Comparison of ENCODE assay signal across 25 cellular contexts in genomic region chr20:32125511-32125910, GRCh38.
"Had no signal": no experiment of that assay in that cellular context is flagged by ENCODE, and none has a peak within 500 bp of the region (broad histone marks: within the 10 kb centered on the region; RNA-seq: fewer than 3 reads in every experiment).

No MANE protein-coding gene starts in this region.

- H3K9me3 ChIP-seq: esophagus squamous epithelium, heart right ventricle, left lung, prostate gland, right atrium auricular region, stomach, testis, tibial nerve, upper lobe of left lung had no signal

- ATAC-seq: effector memory CD8-positive, alpha-beta T cell; left lung; naive thymus-derived CD8-positive, alpha-beta T cell; sciatic nerve; stimulated activated effector memory CD8-positive, alpha-beta T cell treated with anti-CD3 and anti-CD28 coated beads, Interleukin-12 subunit alpha, Interleukin-12 subunit beta, amount 100 ng/mL, for 72 hours had no signal

- DNase-seq: cortex of kidney; effector memory CD8-positive, alpha-beta T cell; erythroblast; esophagus squamous epithelium; foreskin melanocyte; glutamatergic neuron; heart right ventricle; hippocampal formation; left lung; mesendoderm; midbrain; naive thymus-derived CD8-positive, alpha-beta T cell; nephron progenitor cell; nucleus accumbens; stimulated activated CD4-positive, alpha-beta T cell treated with anti-CD3 and anti-CD28 coated beads, Interleukin-2, amount 100 ng/mL, for 24 hours; stimulated activated CD4-positive, alpha-beta T cell treated with anti-CD3 and anti-CD28 coated beads, Interleukin-4, amount 100 ng/mL, for 24 hours; stimulated activated naive CD4-positive, alpha-beta T cell treated with Interleukin-2 at 50 U/mL for 16 hours; stomach; testis; upper lobe of left lung had no signal

- H3K27ac ChIP-seq: esophagus squamous epithelium, heart right ventricle, left lung, prostate gland, right atrium auricular region, stomach, testis, tibial nerve, upper lobe of left lung had no signal

- H3K27me3 ChIP-seq: esophagus squamous epithelium, heart right ventricle, left lung, right atrium auricular region, stomach, testis, tibial nerve, upper lobe of left lung had no signal

- H3K4me1 ChIP-seq: prostate gland, stomach had no signal

- H3K36me3 ChIP-seq: prostate gland, right atrium auricular region had no signal

- H3K4me3 ChIP-seq: esophagus squamous epithelium, heart right ventricle, left lung, prostate gland, right atrium auricular region, stomach, testis, tibial nerve, upper lobe of left lung had no signal
